In genomic region chr20:54207053-54207742, GRCh38 we compare ENCODE assay signal across 8 cellular contexts. TPM values are rescaled to one million over a fixed set of nuclear protein-coding genes. Genes with fewer than 3 reads are reported as not detected.
A peak's percentile ranks its signal among the peaks of the same experiment; 100 is the strongest.
DNase-seq lines count a peak whose midpoint lies in the region; ATAC-seq and TF ChIP-seq lines count a peak whose summit lies in the region.

No MANE protein-coding gene starts in this region.

- H3K4me3 ChIP-seq in AG09309 (ENCODE audit: control insufficient read depth, low read depth, low read length) (peak overlapping the region; percentile 88; the same call in 1 of the 2 replicates), HUES6 (ENCODE audit: low read depth, low read length) (peak overlapping the region; percentile 94)

- H3K27me3 Mint-ChIP-seq in central memory CD8-positive, alpha-beta T cell = peaks cover 11% of the 10 kb centered on the region
- H3K27me3 Mint-ChIP-seq in natural killer cell (ENCODE audit: low read depth in 2 of 2) = no peaks in the 10 kb centered on the region

- no peak for ATAC-seq in central memory CD8-positive, alpha-beta T cell (replicated peaks; ENCODE audit: extremely low read depth, poor library complexity, severe bottlenecking)
- no peak for ATAC-seq in natural killer cell

- H3K36me3 Mint-ChIP-seq in central memory CD8-positive, alpha-beta T cell (ENCODE audit: insufficient read depth) = peaks cover 5% of the 10 kb centered on the region
- no peaks in the 10 kb centered on the region for H3K36me3 Mint-ChIP-seq in natural killer cell

- intact Hi-C loops in natural killer cell (cut with micrococcal nuclease) = loop anchor here (10.0 kb wide), 1 partner anchor 438 kb away; no protein-coding TSS in a partner anchor

- H3K4me1 Mint-ChIP-seq in central memory CD8-positive, alpha-beta T cell = peaks cover 24% of the 10 kb centered on the region
- H3K4me1 Mint-ChIP-seq in natural killer cell = peaks cover 22% of the 10 kb centered on the region in 2 donors

- H3K27ac Mint-ChIP-seq in central memory CD8-positive, alpha-beta T cell (ENCODE audit: low read depth) = peak overlapping the region; percentile 98
- peak overlapping the region; percentile 97 to 98 for H3K27ac Mint-ChIP-seq in natural killer cell

- peak overlapping the region; percentile 100 for H3K9ac ChIP-seq in HUES6 (ENCODE audit: low read length)

- H3K36me3 ChIP-seq in HUES6 (ENCODE audit: control insufficient read depth, insufficient read depth, low read length) = peaks cover 14% of the 10 kb centered on the region

- H3K9me3 ChIP-seq in HUES6 (ENCODE audit: control insufficient read depth, insufficient read depth, low read depth, low read length) = no peaks in the 10 kb centered on the region

- no peaks in the 10 kb centered on the region for H3K27me3 ChIP-seq in HUES6 (ENCODE audit: control insufficient read depth, insufficient read depth, low read length)

- H3K4me3 Mint-ChIP-seq in central memory CD8-positive, alpha-beta T cell = peak overlapping the region; percentile 89
- H3K4me3 Mint-ChIP-seq in natural killer cell = peak overlapping the region; percentile 93

- peaks cover 10% of the 10 kb centered on the region for H3K4me1 ChIP-seq in HUES6 (ENCODE audit: control insufficient read depth, insufficient read depth, low read length)

- DNase-seq in AG09309 (ENCODE audit: low read depth) = no peak
- DNase-seq in central memory CD8-positive, alpha-beta T cell (ENCODE audit: low spot score in 2 of 2) = no peak
- DNase-seq in natural killer cell = no peak
- DNase-seq in foreskin melanocyte = no peak
- DNase-seq in DMS79 treated with DMSO at 0.1 percent for 48 hours (lab: John Stamatoyannopoulos, UW) = no peak
- no peak for DNase-seq in activated gamma-delta T cell (lab: John Stamatoyannopoulos, UW)
- no peak for DNase-seq in NCI-H446 (lab: John Stamatoyannopoulos, UW)

- TF ChIP-seq CTCF in AG09309 (IDR thresholded peaks at IDR 0.05; ENCODE audit: control insufficient read depth, insufficient read depth, low read depth, low read length, missing control alignments) (no peak), natural killer cell (IDR thresholded peaks at IDR 0.05) (no peak)

- H3K27ac ChIP-seq in HUES6 (ENCODE audit: low read depth, low read length) = peak overlapping the region; percentile 100; the same call in 1 of the 2 replicates

- no peaks in the 10 kb centered on the region for H3K9me3 Mint-ChIP-seq in central memory CD8-positive, alpha-beta T cell
- no peaks in the 10 kb centered on the region for H3K9me3 Mint-ChIP-seq in natural killer cell

RNA-seq across cellular contexts. Expression of gene PFDN4, which starts 0.7 kb away (rescaled TPM):
- total RNA-seq in natural killer cell = 10 to 100 TPM; 16.5 to 22.2 (median 17.1) TPM

RNA-seq across cellular contexts. Expression of gene CYP24A1, which starts 33.4 kb away (rescaled TPM):
- under 1 TPM in 1 of 3 donors, not detected in 2; 0.12 TPM for total RNA-seq in natural killer cell
